29 cellular contexts compared by ENCODE assay signal in genomic region chr14:86665975-86666374, GRCh38.
DNase-seq lines count a peak whose midpoint lies in the region; TF ChIP-seq lines count a peak whose summit lies in the region.
"Had no signal": no experiment of that assay in that cellular context is flagged by ENCODE, and none has a peak within 500 bp of the region (broad histone marks: within the 10 kb centered on the region; RNA-seq: fewer than 3 reads in every experiment).

No MANE protein-coding gene starts in this region.

- H3K27me3 ChIP-seq in A673 (replicated peaks; ENCODE audit: insufficient read depth, low read depth, low read length, poor library complexity) = no peaks in the 10 kb centered on the region
- H3K27me3 ChIP-seq: BE2C; BLaER1; BLaER1 treated with 17β-estradiol and CSF1 and Interleukin-3, amounts not matched to agents 10 nM and 100 nM had no signal

- H3K9ac ChIP-seq in SK-N-MC (ENCODE audit: insufficient read length) = peak overlapping the region; percentile 43
- H3K9ac ChIP-seq: BLaER1; BLaER1 treated with 17β-estradiol and CSF1 and Interleukin-3, amounts not matched to agents 10 nM and 100 nM had no signal

- POLR2A ChIA-PET in A673 (lab: Charles Lee; ENCODE audit: low non-redundant PET) = interaction anchor here (0.6 kb wide), 1 partner anchor 206 kb away, joined by 16 read pairs; no protein-coding TSS in a partner anchor

- BruUV-seq in A673 (replicated peaks; lab: Mats Ljungman, UMichigan) = no TSS peak

- intact Hi-C loops in A673 (cut with micrococcal nuclease; ENCODE audit: unreplicated experiment) = loop anchor here (2.0 to 10.0 kb wide), 3 partner anchors 153 to 339 kb away; no protein-coding TSS in a partner anchor

- peak overlapping the region; percentile 75 for H3K27ac ChIP-seq in A673 (ENCODE audit: low read depth, low read length, poor library complexity, severe bottlenecking)
- H3K27ac ChIP-seq in SK-N-MC = peak overlapping the region; percentile 97
- H3K27ac ChIP-seq in substantia nigra (ENCODE audit: low read depth, low read length, poor library complexity, severe bottlenecking) = no peak overlapping the region
- H3K27ac ChIP-seq: 22Rv1; A549; BLaER1; BLaER1 treated with 17β-estradiol and CSF1 and Interleukin-3, amounts not matched to agents 10 nM and 100 nM; C4-2B had no signal

- CTCF ChIA-PET in A673 (lab: Charles Lee) = no interaction called here

- peaks cover 8% of the 10 kb centered on the region for H3K4me1 ChIP-seq in A673 (ENCODE audit: insufficient read depth, low read length, poor library complexity, severe bottlenecking)
- H3K4me1 ChIP-seq: A549, BE2C, BLaER1, Caco-2 had no signal

- H3K36me3 ChIP-seq in A673 (ENCODE audit: insufficient read depth, low read length, poor library complexity, severe bottlenecking) (no peaks in the 10 kb centered on the region), SK-N-MC (ENCODE audit: insufficient read depth, low read length) (peaks cover 8% of the 10 kb centered on the region; the same call in 1 of the 2 replicates)
- H3K36me3 ChIP-seq: BE2C; BLaER1; BLaER1 treated with 17β-estradiol and CSF1 and Interleukin-3, amounts not matched to agents 10 nM and 100 nM had no signal

- H3K4me3 ChIP-seq in A673 (ENCODE audit: low read depth, low read length, poor library complexity, severe bottlenecking) (no peak overlapping the region), SK-N-MC (peak overlapping the region; percentile 30)
- H3K4me3 ChIP-seq: A549; BLaER1; BLaER1 treated with 17β-estradiol and CSF1 and Interleukin-3, amounts not matched to agents 10 nM and 100 nM had no signal

- no peak for TF ChIP-seq CTCF in A673 (conservative IDR thresholded peaks at IDR 0.05; ENCODE audit: low read depth, low read length)

- no peaks in the 10 kb centered on the region for H3K9me3 ChIP-seq in A673 (ENCODE audit: low read depth, low read length, poor library complexity, severe bottlenecking)
- H3K9me3 ChIP-seq in SK-N-MC (ENCODE audit: low read depth, low read length) = peaks cover 2% of the 10 kb centered on the region; the same call in 1 of the 2 replicates
- H3K9me3 ChIP-seq: A549; BE2C; BLaER1; BLaER1 treated with 17β-estradiol and CSF1 and Interleukin-3, amounts not matched to agents 10 nM and 100 nM; Caco-2 had no signal

- DNase-seq in A673 (ENCODE audit: low spot score) (peak; percentile 75), SK-N-MC (ENCODE audit: low read depth, low spot score) (peak; percentile 86), substantia nigra (lab: John Stamatoyannopoulos, UW) (no peak), SK-N-DZ (ENCODE audit: low spot score) (no peak)
- DNase-seq: 8988T; ACHN; AML-193; BE2C; C1 segment of cervical spinal cord; Caco-2; Calu3; CD4-positive, alpha-beta memory T cell; CD4-positive, alpha-beta T cell; CD4-positive, CD25-positive, alpha-beta regulatory T cell; CD8-positive, alpha-beta memory T cell; CD8-positive, alpha-beta T cell; COR-L47; DMS 273 treated with DMSO at 0.1 percent for 48 hours; DMS153; DMS53; DMS79; DMS79 treated with DMSO at 0.1 percent for 48 hours; DND-41; EL had no signal

Comparison
In these comparisons a context has a peak if more than half of its experiments do, and no peak if none do; other contexts are left out.
1. DNase-seq: peak in A673 (single experiment) and SK-N-MC (single experiment); none in substantia nigra (0 of 49) and SK-N-DZ (single experiment).